Comparison of ENCODE assay signal across 2 cellular contexts in genomic region chr7:37027557-37028341, GRCh38.
TF ChIP-seq lines count a peak whose summit lies in the region.

No MANE protein-coding gene starts in this region.

TF ChIP-seq in IMR-90, 13 proteins besides CTCF, POLR2A, EP300 and RAD21:
- TF ChIP-seq MAFK (IDR thresholded peaks at IDR 0.05; ENCODE audit: low read depth, low read length) (no peak), MAZ (IDR thresholded peaks at IDR 0.05; ENCODE audit: borderline replicate concordance, low read depth, low read length) (no peak), BHLHE40 (IDR thresholded peaks at IDR 0.05; ENCODE audit: low read depth, low read length) (no peak), NFE2L2 (IDR thresholded peaks at IDR 0.05; ENCODE audit: low read depth, low read length) (no peak), SMC3 (IDR thresholded peaks at IDR 0.05; ENCODE audit: low read depth, low read length) (no peak), CEBPB (IDR thresholded peaks at IDR 0.05; ENCODE audit: low read depth, low read length) (no peak), FOS (IDR thresholded peaks at IDR 0.05; ENCODE audit: low read depth, low read length) (no peak), ELK1 (IDR thresholded peaks at IDR 0.05; ENCODE audit: borderline replicate concordance, low read depth, low read length) (no peak), CHD1 (IDR thresholded peaks at IDR 0.05; ENCODE audit: low read depth, low read length) (no peak), RCOR1 (IDR thresholded peaks at IDR 0.05; ENCODE audit: insufficient replicate concordance, low read length) (no peak), RFX5 (IDR thresholded peaks at IDR 0.05; ENCODE audit: low read depth, low read length) (no peak), MXI1 (IDR thresholded peaks at IDR 0.05; ENCODE audit: borderline replicate concordance, low read depth, low read length) (no peak)
- TF ChIP-seq, protein P1, sequence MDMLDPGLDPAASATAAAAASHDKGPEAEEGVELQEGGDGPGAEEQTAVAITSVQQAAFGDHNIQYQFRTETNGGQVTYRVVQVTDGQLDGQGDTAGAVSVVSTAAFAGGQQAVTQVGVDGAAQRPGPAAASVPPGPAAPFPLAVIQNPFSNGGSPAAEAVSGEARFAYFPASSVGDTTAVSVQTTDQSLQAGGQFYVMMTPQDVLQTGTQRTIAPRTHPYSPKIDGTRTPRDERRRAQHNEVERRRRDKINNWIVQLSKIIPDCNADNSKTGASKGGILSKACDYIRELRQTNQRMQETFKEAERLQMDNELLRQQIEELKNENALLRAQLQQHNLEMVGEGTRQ (IDR thresholded peaks at IDR 0.05; ENCODE audit: low read depth, low read length): no peak

TF ChIP-seq in HEK293T, 16 proteins besides CTCF, POLR2A, EP300 and RAD21:
- no peak for TF ChIP-seq HDGF (IDR thresholded peaks at IDR 0.05; ENCODE audit: borderline replicate concordance)
- TF ChIP-seq NFRKB (IDR thresholded peaks at IDR 0.05): no peak
- TF ChIP-seq TARDBP (IDR thresholded peaks at IDR 0.05): no peak
- TF ChIP-seq SUZ12 (IDR thresholded peaks at IDR 0.05): no peak
- TF ChIP-seq FOXM1 (IDR thresholded peaks at IDR 0.05; ENCODE audit: borderline replicate concordance): no peak
- no peak for TF ChIP-seq SP1 (IDR thresholded peaks at IDR 0.05)
- TF ChIP-seq LEF1 (IDR thresholded peaks at IDR 0.05; ENCODE audit: borderline replicate concordance): no peak
- no peak for TF ChIP-seq BHLHE40 (IDR thresholded peaks at IDR 0.05; ENCODE audit: borderline replicate concordance)
- TF ChIP-seq ZNF384 (IDR thresholded peaks at IDR 0.05): no peak
- no peak for TF ChIP-seq ELF4 (IDR thresholded peaks at IDR 0.05)
- no peak for TF ChIP-seq L3MBTL2 (conservative IDR thresholded peaks at IDR 0.05)
- no peak for TF ChIP-seq PKNOX1 (IDR thresholded peaks at IDR 0.05)
- TF ChIP-seq FOXK2 (IDR thresholded peaks at IDR 0.05): no peak
TF ChIP-seq in HEK293T: peak in this region for 0.
